8 cellular contexts compared by ENCODE assay signal in genomic region chr18:62485684-62486083, GRCh38. TPM values are rescaled to one million over a fixed set of nuclear protein-coding genes. Genes with fewer than 3 reads are reported as not detected.
DNase-seq lines count a peak whose midpoint lies in the region; ATAC-seq, FAIRE-seq and TF ChIP-seq lines count a peak whose summit lies in the region.

No MANE protein-coding gene starts in this region.

- H3K4me3 ChIP-seq in HepG2 (replicated peaks in 1 of 3; ENCODE audit: insufficient read depth in 1 of 3, low read depth in 2 of 3, low read length in 3 of 3) (peak overlapping the region in 2 of 3 experiments; percentile 26 to 28; a peak in 3 of 6 replicates), right lobe of liver (no peak overlapping the region), SK-N-SH (ENCODE audit: low read depth in 2 of 2, low read length in 1 of 2) (peak overlapping the region in 1 of 2 experiments; percentile 6; a peak in 1 of 4 replicates), upper lobe of right lung (no peak overlapping the region)

- H3K9ac ChIP-seq in HepG2 (ENCODE audit: insufficient read depth, low read depth, low read length): no peak overlapping the region; the same call in 1 of the 2 replicates
- no peak overlapping the region for H3K9ac ChIP-seq in SK-N-SH

- H4K20me1 ChIP-seq in HepG2 (ENCODE audit: insufficient read depth, low read length) (no peaks in the 10 kb centered on the region), SK-N-SH (ENCODE audit: insufficient read depth) (no peaks in the 10 kb centered on the region)

- H3K4me1 ChIP-seq in HepG2 (ENCODE audit: insufficient read depth, low read length) (peaks cover 29% of the 10 kb centered on the region), right lobe of liver (peaks cover 0 to 10% (median 3%) of the 10 kb centered on the region in 4 donors), SK-N-SH (ENCODE audit: control insufficient read depth in 1 of 2, insufficient read depth in 2 of 2, low read depth in 1 of 2, low read length in 1 of 2) (peaks cover 0 to 9% of the 10 kb centered on the region in 2 experiments; a peak in 2 of 4 replicates), upper lobe of right lung (no peaks in the 10 kb centered on the region)

- H3F3A ChIP-seq in SK-N-SH (replicated peaks; ENCODE audit: insufficient read depth): peaks cover 6% of the 10 kb centered on the region

- BruUV-seq in HepG2 (replicated peaks; lab: Mats Ljungman, UMichigan): no TSS peak

- no peaks in the 10 kb centered on the region for H3K79me2 ChIP-seq in HepG2 (ENCODE audit: insufficient read depth, low read length)
- no peaks in the 10 kb centered on the region for H3K79me2 ChIP-seq in SK-N-SH (ENCODE audit: insufficient read depth)

- no peaks in the 10 kb centered on the region for H3K9me2 ChIP-seq in SK-N-SH

- WGBS in HepG2 (ENCODE audit: low lambda C conversion rate): 21% methylated on average over 9 of the region's 9 CpGs
- 72% methylated on average over 9 of the region's 9 CpGs for WGBS in right lobe of liver (ENCODE audit: insufficient coverage, low coverage, low lambda C conversion rate, missing lambda C conversion rate)
- 15% methylated on average over 9 of the region's 9 CpGs for WGBS in SK-N-SH (ENCODE audit: low lambda C conversion rate)

- intact Hi-C loops in HepG2 (cut with micrococcal nuclease; ENCODE audit: unreplicated experiment): loop anchor here (1.0 kb wide), 1 partner anchor 36 kb away; no protein-coding TSS in a partner anchor
- intact Hi-C loops in right lobe of liver (cut with DNase I): no loop called here
- intact Hi-C loops in upper lobe of right lung (cut with DNase I): no loop called here

- no peak for TF ChIP-seq EP300 in HepG2 (IDR thresholded peaks at IDR 0.05; ENCODE audit: low read depth in 2 of 2, low read length in 2 of 2)
- TF ChIP-seq EP300 in HepG2 (CRISPR knock-in tag; IDR thresholded peaks at IDR 0.05; ENCODE audit: borderline replicate concordance): no peak
- TF ChIP-seq EP300 in SK-N-SH (IDR thresholded peaks at IDR 0.05; ENCODE audit: borderline replicate concordance in 1 of 2, low read depth in 1 of 2, low read length in 1 of 2): peak in 1 of 2 experiments; percentile 69; a peak in 1 of 4 replicates

- peak; percentile 67 for ATAC-seq in HepG2
- ATAC-seq in right lobe of liver: no peak
- ATAC-seq in upper lobe of right lung: peak; percentile 78

- no peak for TF ChIP-seq POLR2A in HepG2 (IDR thresholded peaks at IDR 0.05; ENCODE audit: insufficient read depth in 1 of 2, low read depth in 2 of 2, low read length in 2 of 2)
- TF ChIP-seq POLR2A in right lobe of liver (IDR thresholded peaks at IDR 0.05): no peak

- TF ChIP-seq CTCF in HepG2 (CRISPR knock-in tag; IDR thresholded peaks at IDR 0.05) (no peak), right lobe of liver (IDR thresholded peaks at IDR 0.05) (no peak), SK-N-SH (IDR thresholded peaks at IDR 0.05) (no peak), upper lobe of right lung (IDR thresholded peaks at IDR 0.05) (no peak)

- H3K36me3 ChIP-seq in HepG2 (replicated peaks in 1 of 2; ENCODE audit: control insufficient read depth in 1 of 2, insufficient read depth in 2 of 2, low read length in 2 of 2): no peaks in the 10 kb centered on the region
- H3K36me3 ChIP-seq in right lobe of liver: no peaks in the 10 kb centered on the region
- no peaks in the 10 kb centered on the region for H3K36me3 ChIP-seq in SK-N-SH (replicated peaks in 1 of 2; ENCODE audit: control insufficient read depth in 1 of 2, insufficient read depth in 2 of 2, low read length in 1 of 2)
- H3K36me3 ChIP-seq in upper lobe of right lung: no peaks in the 10 kb centered on the region

- no peaks in the 10 kb centered on the region for H3K27me3 ChIP-seq in HepG2 (ENCODE audit: control insufficient read depth in 1 of 2, insufficient read depth in 2 of 2, low read length in 2 of 2)
- H3K27me3 ChIP-seq in right lobe of liver: no peaks in the 10 kb centered on the region
- no peaks in the 10 kb centered on the region for H3K27me3 ChIP-seq in SK-N-SH (ENCODE audit: insufficient read depth)
- no peaks in the 10 kb centered on the region for H3K27me3 ChIP-seq in upper lobe of right lung

- H3K4me2 ChIP-seq in HepG2 (ENCODE audit: low read depth, low read length): peak overlapping the region; percentile 66
- peak overlapping the region; percentile 33 for H3K4me2 ChIP-seq in SK-N-SH

- POLR2A ChIA-PET in HepG2 (lab: Yijun Ruan, JAX): no interaction called here
- POLR2A ChIA-PET in SK-N-SH (lab: Yijun Ruan, JAX): no interaction called here

- in situ Hi-C loops in HepG2 (cut with HindIII; ENCODE audit: extremely low pct_ligation_motif_present, low pct_unique_long_range_greater_than_20kb): no loop called here

- H3K27ac ChIP-seq in HepG2 (ENCODE audit: extremely low read length, insufficient read depth, low read length): peak overlapping the region; percentile 14
- no peak overlapping the region for H3K27ac ChIP-seq in right lobe of liver
- 0 out of 4 replicates have a peak overlapping the region, but pooled peaks of 1 of the 2 experiments have one; percentile 9 for H3K27ac ChIP-seq in SK-N-SH (ENCODE audit: low read depth in 2 of 2, low read length in 1 of 2)
- no peak overlapping the region for H3K27ac ChIP-seq in upper lobe of right lung

- TF ChIP-seq RAD21 in HepG2 (CRISPR knock-in tag; IDR thresholded peaks at IDR 0.05): no peak
- no peak for TF ChIP-seq RAD21 in SK-N-SH (IDR thresholded peaks at IDR 0.05; ENCODE audit: low read length)

- CTCF ChIA-PET in HepG2 (lab: Yijun Ruan, JAX; ENCODE audit: low intra/inter-chr PET ratio, low total read pairs): interaction anchor here (0.7 kb wide), 1 partner anchor 25 kb away, joined by 3 read pairs; no protein-coding TSS in a partner anchor
- CTCF ChIA-PET in SK-N-SH (lab: Yijun Ruan, JAX): no interaction called here

- peaks cover 7% of the 10 kb centered on the region for H3K9me3 ChIP-seq in HepG2 (ENCODE audit: low read length)
- peaks cover 0 to 3% (median 0%) of the 10 kb centered on the region in 4 donors for H3K9me3 ChIP-seq in right lobe of liver
- peaks cover 6% of the 10 kb centered on the region; the same call in 1 of the 2 replicates for H3K9me3 ChIP-seq in SK-N-SH
- no peaks in the 10 kb centered on the region for H3K9me3 ChIP-seq in upper lobe of right lung

- no peak for FAIRE-seq in HepG2 (lab: Jason Lieb, UNC)

- peak; percentile 40 for DNase-seq in HepG2 (ENCODE audit: low spot score)
- DNase-seq in right lobe of liver: no peak
- DNase-seq in SK-N-SH: no peak
- DNase-seq in hepatic stellate cell (ENCODE audit: low spot score): peak; percentile 37
- no peak for DNase-seq in upper lobe of right lung
- no peak for DNase-seq in pons (ENCODE audit: low spot score)
- DNase-seq in activated gamma-delta T cell (lab: John Stamatoyannopoulos, UW): no peak
- DNase-seq in retina: no peak

- H2AFZ ChIP-seq in HepG2 (ENCODE audit: low read length) (peak overlapping the region; percentile 70), SK-N-SH (ENCODE audit: low read depth) (no peak overlapping the region; the same call in 1 of the 2 replicates)

TF ChIP-seq in HepG2, 621 proteins besides CTCF, POLR2A, EP300 and RAD21 (continues in another document):
- TF ChIP-seq FOSL2 (CRISPR knock-in tag; IDR thresholded peaks at IDR 0.05): peak; percentile 84

TF ChIP-seq in SK-N-SH, 30 proteins besides CTCF, POLR2A, EP300 and RAD21 (continues in another document):
- peak; percentile 84 for TF ChIP-seq TCF12 (IDR thresholded peaks at IDR 0.05)
- no peak for TF ChIP-seq RCOR1 (IDR thresholded peaks at IDR 0.05; ENCODE audit: low read length)
- peak; percentile 49 for TF ChIP-seq NFIC (IDR thresholded peaks at IDR 0.05; ENCODE audit: borderline replicate concordance)
- TF ChIP-seq JUND (IDR thresholded peaks at IDR 0.05): peak; percentile 78
- TF ChIP-seq FOSL2 (IDR thresholded peaks at IDR 0.05; ENCODE audit: borderline replicate concordance, low read depth): peak; percentile 95
- TF ChIP-seq MAX (IDR thresholded peaks at IDR 0.05; ENCODE audit: low read depth): peak; percentile 41; the same call in 1 of the 2 replicates
- no peak for TF ChIP-seq GABPA (IDR thresholded peaks at IDR 0.05; ENCODE audit: low read depth)

RNA-seq across cellular contexts. Expression of gene ZCCHC2, which starts 37.1 kb away (rescaled TPM):
- 76.1 and 76.5 TPM in 2 replicates for total RNA-seq in HepG2 (2016; rRNA removed; fragmentation: Illumina TruSeq; extraction: Trizol)
- 177 and 189 TPM in 2 replicates for total RNA-seq in HepG2 (2016; cell fraction: cytosol; rRNA removed; fragmentation: Illumina TruSeq; extraction: Trizol; ENCODE audit: low read depth)
- 71.7 and 74.4 TPM in 2 replicates for total RNA-seq in HepG2 (2016; cell fraction: insoluble cytoplasmic fraction; rRNA removed; fragmentation: Illumina TruSeq; extraction: Trizol)
- total RNA-seq in HepG2 (2016; cell fraction: membrane; rRNA removed; fragmentation: Illumina TruSeq; extraction: Trizol): 60.3 and 72.3 TPM in 2 replicates
- 106 and 120 TPM in 2 replicates for total RNA-seq in HepG2 (2016; cell fraction: nucleus; rRNA removed; fragmentation: Illumina TruSeq; extraction: Trizol)
- 52.2 and 62.5 TPM in 2 replicates for polyA plus RNA-seq in HepG2 (2011; rRNA removed)
- 39.3 and 44.4 TPM in 2 replicates for polyA plus RNA-seq in HepG2 (2011; cell fraction: cytosol; rRNA removed)
- polyA plus RNA-seq in HepG2 (2011; cell fraction: nucleus; rRNA removed): 79.8 and 99.4 TPM in 2 replicates
- 25.6 and 27.8 TPM in 2 replicates for polyA plus RNA-seq in HepG2 (2012)
- polyA plus RNA-seq in HepG2 (2016; cell fraction: cytosol; fragmentation: Illumina TruSeq; extraction: Trizol; ENCODE audit: low read depth): 4.7 and 5.0 TPM in 2 replicates
- 53.3 and 60.9 TPM in 2 replicates for polyA plus RNA-seq in HepG2 (2016; cell fraction: insoluble cytoplasmic fraction; fragmentation: Illumina TruSeq; extraction: Trizol; ENCODE audit: low read depth)
- 13.0 and 14.6 TPM in 2 replicates for polyA plus RNA-seq in HepG2 (2016; cell fraction: membrane; fragmentation: Illumina TruSeq; extraction: Trizol; ENCODE audit: low read depth)
- 129 and 143 TPM in 2 replicates for polyA plus RNA-seq in HepG2 (2016; cell fraction: nucleus; fragmentation: Illumina TruSeq; extraction: Trizol; ENCODE audit: insufficient read depth, low read depth)
- 58.0 and 138 TPM in 2 replicates for polyA minus RNA-seq in HepG2 (2011; rRNA and poly(A)+ RNA removed; ENCODE audit: low replicate concordance)
- 42.1 and 44.2 TPM in 2 replicates for polyA minus RNA-seq in HepG2 (2011; cell fraction: cytosol; rRNA and poly(A)+ RNA removed)
- polyA minus RNA-seq in HepG2 (2011; cell fraction: nucleus; rRNA and poly(A)+ RNA removed): 164 and 187 TPM in 2 replicates
- 10 to 100 TPM; 18.9 to 26.6 (median 23.5) TPM for total RNA-seq in right lobe of liver
- 6.7 and 7.3 TPM in 2 replicates for polyA plus RNA-seq in SK-N-SH (2012; rRNA removed)
- 4.2 and 5.0 TPM in 2 replicates for polyA plus RNA-seq in SK-N-SH (2012; cell fraction: cytosol; rRNA removed)
- polyA plus RNA-seq in SK-N-SH (2012; cell fraction: nucleus; rRNA removed): 10.4 and 14.4 TPM in 2 replicates
- total RNA-seq in upper lobe of right lung: 36.6 TPM

Comparison
In these comparisons a context has a peak if more than half of its experiments do, and no peak if none do; other contexts are left out.
1. ATAC-seq: peak in HepG2 (single experiment) and upper lobe of right lung (single experiment); none in right lobe of liver (0 of 4).
2. DNase-seq: peak in HepG2 (single experiment) and hepatic stellate cell (single experiment); none in right lobe of liver (0 of 3), SK-N-SH (single experiment), upper lobe of right lung (single experiment), pons (single experiment), activated gamma-delta T cell (single experiment) and retina (single experiment).
3. H3K4me3 ChIP-seq: peak in HepG2 (2 of 3); none in right lobe of liver (0 of 3) and upper lobe of right lung (single experiment).
4. Of the 25 proteins assayed by ChIP-seq in both HepG2 and SK-N-SH: peak only in HepG2: ZBTB33; only in SK-N-SH: JUND, MAX, NFIC, PBX3, POLR2AphosphoS5 and TCF12; in both: FOSL2; in neither: 16; mixed calls (peak in some experiments, not most) for 1.